In the genomic region with DNA sequence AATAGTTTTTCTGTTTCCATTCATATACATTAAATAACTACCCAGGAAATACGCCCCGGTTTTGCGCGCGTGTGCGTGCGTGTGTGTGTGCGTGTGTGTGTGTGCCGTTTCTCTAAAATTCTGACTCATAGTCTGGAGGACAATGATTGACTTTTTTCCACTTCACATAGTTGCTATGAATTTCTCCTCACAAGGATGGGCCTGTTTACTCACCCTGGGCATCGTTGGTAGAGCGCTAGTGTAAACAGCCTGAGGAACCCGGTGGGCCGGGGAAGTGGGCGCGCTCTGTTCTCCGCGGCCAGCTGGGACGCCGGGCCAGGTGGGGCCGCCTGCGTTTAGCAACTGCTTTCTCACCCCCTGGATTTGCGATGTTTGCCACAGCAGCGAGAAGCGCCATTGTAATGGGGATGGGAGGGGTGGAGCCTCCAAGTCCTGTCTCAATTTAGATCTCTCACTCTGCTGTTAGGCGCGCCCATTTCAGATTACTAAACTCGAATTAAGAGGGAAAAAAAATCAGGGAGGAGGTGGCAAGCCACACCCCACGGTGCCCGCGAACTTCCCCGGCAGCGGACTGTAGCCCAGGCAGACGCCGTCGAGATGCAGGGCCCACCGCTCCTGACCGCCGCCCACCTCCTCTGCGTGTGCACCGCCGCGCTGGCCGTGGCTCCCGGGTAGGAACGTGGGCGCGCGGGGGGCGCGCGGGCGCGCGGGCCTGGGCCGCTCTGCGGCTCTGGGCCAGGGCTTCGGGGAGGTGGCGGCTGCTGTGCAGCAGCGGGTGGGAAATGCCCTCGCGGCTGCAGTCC, we compare ENCODE assay signal across 8 cellular contexts. TPM values are rescaled to one million over a fixed set of nuclear protein-coding genes. Genes with fewer than 3 reads are reported as not detected.
DNase-seq lines count a peak whose midpoint lies in the region; ATAC-seq and TF ChIP-seq lines count a peak whose summit lies in the region.

A gene (plus strand): TSS at position 585 of the 803 bp plus-strand sequence. CDS start 13 bp downstream, at position 598.

- TF ChIP-seq CTCF in GM20000 (IDR thresholded peaks at IDR 0.05; ENCODE audit: extremely low read depth, missing control alignments) (no peak), right atrium auricular region (IDR thresholded peaks at IDR 0.05) (no peak)

- peak; percentile 94 for ATAC-seq in activated naive CD8-positive, alpha-beta T cell treated with anti-CD3 and anti-CD28 coated beads, Interleukin-2, amount 50 U/mL, for 24 hours

- H3K27me3 Mint-ChIP-seq in activated naive CD8-positive, alpha-beta T cell treated with anti-CD3 and anti-CD28 coated beads, Interleukin-2, amount 50 U/mL, for 24 hours = peaks cover 32% of the 10 kb centered on the region

- no peaks in the 10 kb centered on the region for H3K9me3 Mint-ChIP-seq in activated naive CD8-positive, alpha-beta T cell treated with anti-CD3 and anti-CD28 coated beads, Interleukin-2, amount 50 U/mL, for 24 hours

- no peaks in the 10 kb centered on the region for H3K27me3 ChIP-seq in right atrium auricular region

- peak within 1 kb of the TSS; percentile 94 for H3K27ac Mint-ChIP-seq in activated naive CD8-positive, alpha-beta T cell treated with anti-CD3 and anti-CD28 coated beads, Interleukin-2, amount 50 U/mL, for 24 hours

- H3K27ac ChIP-seq in right atrium auricular region = peak within 1 kb of the TSS; percentile 83 to 86

- peaks cover 51% of the 10 kb centered on the region for H3K4me1 Mint-ChIP-seq in activated naive CD8-positive, alpha-beta T cell treated with anti-CD3 and anti-CD28 coated beads, Interleukin-2, amount 50 U/mL, for 24 hours

- H3K36me3 Mint-ChIP-seq in activated naive CD8-positive, alpha-beta T cell treated with anti-CD3 and anti-CD28 coated beads, Interleukin-2, amount 50 U/mL, for 24 hours (ENCODE audit: low read depth) = peaks cover 28% of the 10 kb centered on the region

- peaks cover 0 to 24% of the 10 kb centered on the region in 2 donors for H3K4me1 ChIP-seq in right atrium auricular region

- peak within 1 kb of the TSS; percentile 84 for H3K4me3 Mint-ChIP-seq in activated naive CD8-positive, alpha-beta T cell treated with anti-CD3 and anti-CD28 coated beads, Interleukin-2, amount 50 U/mL, for 24 hours

- H3K9me3 ChIP-seq in right atrium auricular region = no peaks in the 10 kb centered on the region

- H3K36me3 ChIP-seq in right atrium auricular region = no peaks in the 10 kb centered on the region

- peak within 1 kb of the TSS; percentile 61 to 63 for H3K4me3 ChIP-seq in right atrium auricular region

- peak; percentile 48 for DNase-seq in COLO668 (lab: John Stamatoyannopoulos, UW; ENCODE audit: unreplicated experiment)
- DNase-seq in GM20000 (ENCODE audit: low spot score) = peak; percentile 64
- DNase-seq in HPDE6-E6E7 (ENCODE audit: extremely low spot score) = peak; percentile 67
- peak; percentile 79 for DNase-seq in SW480 (ENCODE audit: low spot score)
- peak; percentile 68 for DNase-seq in activated naive CD8-positive, alpha-beta T cell treated with anti-CD3 and anti-CD28 coated beads, Interleukin-2, amount 50 U/mL, for 24 hours
- DNase-seq in right atrium auricular region (ENCODE audit: low spot score) = no peak
- DNase-seq in renal cortical epithelial cell (ENCODE audit: low read depth) = peak; percentile 87
- DNase-seq in putamen (ENCODE audit: low spot score) = no peak

RNA-seq across cellular contexts. Expression of the gene that starts here (rescaled TPM):
- total RNA-seq in right atrium auricular region (10 to 100 TPM; 18.7 to 30.1 TPM), renal cortical epithelial cell (25.2 and 29.8 TPM in 2 replicates)

Comparison
In these comparisons a context has a peak if more than half of its experiments do, and no peak if none do; other contexts are left out.
1. DNase-seq: peak in COLO668 (single experiment), GM20000 (single experiment), HPDE6-E6E7 (single experiment), SW480 (single experiment), activated naive CD8-positive, alpha-beta T cell treated with anti-CD3 and anti-CD28 coated beads, Interleukin-2, amount 50 U/mL, for 24 hours (single experiment) and renal cortical epithelial cell (single experiment); none in right atrium auricular region (single experiment) and putamen (single experiment).